ENCODE assay signal across 19 cellular contexts in genomic region chr1:47563206-47563605, GRCh38.
"Had no signal": no experiment of that assay in that cellular context is flagged by ENCODE, and none has a peak within 500 bp of the region (broad histone marks: within the 10 kb centered on the region; RNA-seq: fewer than 3 reads in every experiment).

No MANE protein-coding gene starts in this region.

- H3K27ac ChIP-seq: body of pancreas, foreskin keratinocyte, right atrium auricular region, upper lobe of right lung had no signal

- H3K4me3 ChIP-seq: body of pancreas, right atrium auricular region, upper lobe of right lung had no signal

- DNase-seq: activated CD4-positive, alpha-beta T cell treated with anti-CD3 and anti-CD28 coated beads, Interleukin-2, amount 10 ng/mL, durations not matched to agents 7 days and 5 days; activated naive CD4-positive, alpha-beta T cell treated with Interleukin-2 at 50 U/mL for 16 hours; amniotic stem cell; body of pancreas; caudate nucleus; foreskin keratinocyte; head of caudate nucleus; immature natural killer cell; mesendoderm; nucleus accumbens; small intestine; stimulated activated CD4-positive, alpha-beta T cell treated with anti-CD3 and anti-CD28 coated beads, Interleukin-4, amount 100 ng/mL, for 4 hours; stimulated activated CD8-positive, alpha-beta memory T cell treated with anti-CD3 and anti-CD28 coated beads, Interleukin-4, amount 100 ng/mL, for 48 hours; stimulated activated naive CD4-positive, alpha-beta T cell treated with Interleukin-2 at 50 U/mL for 16 hours; upper lobe of right lung had no signal

- H3K9me3 ChIP-seq: body of pancreas, right atrium auricular region, upper lobe of right lung had no signal

- H3K4me3 Mint-ChIP-seq: activated CD4-positive, alpha-beta T cell treated with anti-CD3 and anti-CD28 coated beads, Interleukin-2, amount 10 ng/mL, durations not matched to agents 7 days and 5 days; activated T-helper 1 cell treated with anti-CD3 and anti-CD28 coated beads, Interleukin-12 subunit alpha, Interleukin-12 subunit beta, Interleukin-2, Interleukin-4 antibody, amounts not matched to agents 30 ng/mL and 10 ng/mL and 1 ng/mL, durations not matched to agents 14 hours and 24 hours and 36 hours; immature natural killer cell; nephron had no signal

- ATAC-seq: body of pancreas, foreskin keratinocyte, upper lobe of right lung had no signal

- H3K27ac Mint-ChIP-seq: activated CD4-positive, alpha-beta T cell treated with anti-CD3 and anti-CD28 coated beads, Interleukin-2, amount 10 ng/mL, durations not matched to agents 7 days and 5 days; activated T-helper 1 cell treated with anti-CD3 and anti-CD28 coated beads, Interleukin-12 subunit alpha, Interleukin-12 subunit beta, Interleukin-2, Interleukin-4 antibody, amounts not matched to agents 30 ng/mL and 10 ng/mL and 1 ng/mL, durations not matched to agents 14 hours and 24 hours and 36 hours; immature natural killer cell; progenitor cell of endocrine pancreas had no signal

- H3K36me3 ChIP-seq: right atrium auricular region, upper lobe of right lung had no signal

- H3K27me3 ChIP-seq: body of pancreas, foreskin keratinocyte, right atrium auricular region, upper lobe of right lung had no signal

- H3K9me3 Mint-ChIP-seq: activated CD4-positive, alpha-beta T cell treated with anti-CD3 and anti-CD28 coated beads, Interleukin-2, amount 10 ng/mL, durations not matched to agents 7 days and 5 days; activated T-helper 1 cell treated with anti-CD3 and anti-CD28 coated beads, Interleukin-12 subunit alpha, Interleukin-12 subunit beta, Interleukin-2, Interleukin-4 antibody, amounts not matched to agents 30 ng/mL and 10 ng/mL and 1 ng/mL, durations not matched to agents 14 hours and 24 hours and 36 hours; immature natural killer cell; nephron had no signal

- H3K4me1 ChIP-seq: right atrium auricular region, upper lobe of right lung had no signal

- H3K36me3 Mint-ChIP-seq: immature natural killer cell had no signal
